34 cellular contexts compared by ENCODE assay signal in the genomic region with DNA sequence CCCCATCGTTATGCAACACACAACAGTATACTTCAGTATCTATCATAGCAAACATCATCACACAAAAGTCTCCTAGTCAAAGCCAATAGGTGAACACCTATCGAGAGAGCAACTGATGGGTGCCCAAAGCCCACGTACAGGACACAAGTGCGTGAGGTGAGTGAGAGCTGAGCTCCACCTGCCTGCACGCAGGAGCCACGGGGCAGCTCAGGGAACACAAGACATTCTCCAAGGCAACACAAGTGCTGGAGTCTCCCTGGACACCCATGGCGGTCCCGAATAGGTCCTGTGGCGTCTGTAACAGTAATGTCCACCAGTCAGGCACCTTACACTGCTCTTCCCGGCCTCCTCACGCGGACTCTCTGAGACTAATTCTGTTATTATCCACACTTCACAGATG.
"Had no signal": no experiment of that assay in that cellular context is flagged by ENCODE, and none has a peak within 500 bp of the region (broad histone marks: within the 10 kb centered on the region; RNA-seq: fewer than 3 reads in every experiment).

No MANE protein-coding gene starts in this region.

- H3K27ac ChIP-seq: ascending aorta, body of pancreas, breast epithelium, KMS-11, SJSA1, VCaP had no signal

- H3K4me2 ChIP-seq: KMS-11, SK-N-SH had no signal

- H3K9me3 ChIP-seq: ascending aorta, body of pancreas, breast epithelium, SJSA1, SK-N-SH had no signal

- DNase-seq: activated CD4-positive, alpha-beta memory T cell treated with anti-CD3 and anti-CD28 coated beads, Interleukin-2, amount 10 ng/mL, durations not matched to agents 7 days and 5 days; activated CD4-positive, alpha-beta T cell treated with anti-CD3 and anti-CD28 coated beads for 1 hour; activated CD4-positive, alpha-beta T cell treated with anti-CD3 and anti-CD28 coated beads for 48 hours; activated CD4-positive, CD25-positive, alpha-beta regulatory T cell; activated gamma-delta T cell; activated naive CD4-positive, alpha-beta T cell treated with Interleukin-2 at 50 U/mL for 16 hours; activated naive CD8-positive, alpha-beta T cell treated with anti-CD3 and anti-CD28 coated beads, Interleukin-2, amount 10 ng/mL, durations not matched to agents 7 days and 5 days; activated T-cell treated with anti-CD3 and anti-CD28 coated beads, Interleukin-2, amount 50 U/mL, for 1 hour; amygdala; body of pancreas; cerebellar nuclear complex; MM.1S; MV-4-11; NCI-H1092; NCI-H1436 treated with DMSO at 0.1 percent for 48 hours; NCI-H1694 treated with DMSO at 0.1 percent for 48 hours; NCI-H2029 treated with DMSO at 0.1 percent for 48 hours; NCI-H2107; NCI-H2171; NCI-H510A; NCI-H526; NCI-H748 treated with DMSO at 0.1 percent for 48 hours; SHP77 treated with DMSO at 0.1 percent for 48 hours; SK-N-SH; T-cell; T-helper 17 cell; T-helper 9 cell had no signal

- H3K9me3 Mint-ChIP-seq: activated CD4-positive, alpha-beta memory T cell treated with anti-CD3 and anti-CD28 coated beads, Interleukin-2, amount 10 ng/mL, durations not matched to agents 7 days and 5 days; activated naive CD4-positive, alpha-beta T cell treated with anti-CD3 and anti-CD28 coated beads, Interleukin-2, amount 50 U/mL, for 24 hours; activated naive CD8-positive, alpha-beta T cell treated with anti-CD3 and anti-CD28 coated beads, Interleukin-2, amount 10 ng/mL, durations not matched to agents 7 days and 5 days; activated T-helper 2 cell treated with anti-CD3 and anti-CD28 coated beads, Interferon-gamma antibody, Interleukin-2, Interleukin-4, amounts not matched to agents 10 μg/mL and 5 μg/mL and 100 μg/mL, durations not matched to agents 14 hours and 24 hours and 36 hours; T-cell had no signal

- H3K27me3 Mint-ChIP-seq: activated naive CD4-positive, alpha-beta T cell treated with anti-CD3 and anti-CD28 coated beads, Interleukin-2, amount 50 U/mL, for 24 hours had no signal

- ATAC-seq: body of pancreas, T-cell, T-helper 17 cell had no signal

- H3K9me2 ChIP-seq: SK-N-SH had no signal

- H3K27ac Mint-ChIP-seq: activated CD4-positive, alpha-beta memory T cell treated with anti-CD3 and anti-CD28 coated beads, Interleukin-2, amount 10 ng/mL, durations not matched to agents 7 days and 5 days; activated naive CD4-positive, alpha-beta T cell treated with anti-CD3 and anti-CD28 coated beads, Interleukin-2, amount 50 U/mL, for 24 hours; activated naive CD8-positive, alpha-beta T cell treated with anti-CD3 and anti-CD28 coated beads, Interleukin-2, amount 10 ng/mL, durations not matched to agents 7 days and 5 days; activated T-helper 2 cell treated with anti-CD3 and anti-CD28 coated beads, Interferon-gamma antibody, Interleukin-2, Interleukin-4, amounts not matched to agents 10 μg/mL and 5 μg/mL and 100 μg/mL, durations not matched to agents 14 hours and 24 hours and 36 hours; T-cell; T-helper 17 cell had no signal

- H3K36me3 Mint-ChIP-seq: activated naive CD8-positive, alpha-beta T cell treated with anti-CD3 and anti-CD28 coated beads, Interleukin-2, amount 10 ng/mL, durations not matched to agents 7 days and 5 days had no signal

- H3K36me3 ChIP-seq: breast epithelium had no signal

- H3K27me3 ChIP-seq: ascending aorta, body of pancreas, breast epithelium, SJSA1 had no signal

- H3K4me3 ChIP-seq: ascending aorta, body of pancreas, breast epithelium, SJSA1 had no signal

- H3K4me3 Mint-ChIP-seq: activated CD4-positive, alpha-beta memory T cell treated with anti-CD3 and anti-CD28 coated beads, Interleukin-2, amount 10 ng/mL, durations not matched to agents 7 days and 5 days; activated naive CD4-positive, alpha-beta T cell treated with anti-CD3 and anti-CD28 coated beads, Interleukin-2, amount 50 U/mL, for 24 hours; activated naive CD8-positive, alpha-beta T cell treated with anti-CD3 and anti-CD28 coated beads, Interleukin-2, amount 10 ng/mL, durations not matched to agents 7 days and 5 days; T-cell; T-helper 17 cell had no signal
